In the genomic region with DNA sequence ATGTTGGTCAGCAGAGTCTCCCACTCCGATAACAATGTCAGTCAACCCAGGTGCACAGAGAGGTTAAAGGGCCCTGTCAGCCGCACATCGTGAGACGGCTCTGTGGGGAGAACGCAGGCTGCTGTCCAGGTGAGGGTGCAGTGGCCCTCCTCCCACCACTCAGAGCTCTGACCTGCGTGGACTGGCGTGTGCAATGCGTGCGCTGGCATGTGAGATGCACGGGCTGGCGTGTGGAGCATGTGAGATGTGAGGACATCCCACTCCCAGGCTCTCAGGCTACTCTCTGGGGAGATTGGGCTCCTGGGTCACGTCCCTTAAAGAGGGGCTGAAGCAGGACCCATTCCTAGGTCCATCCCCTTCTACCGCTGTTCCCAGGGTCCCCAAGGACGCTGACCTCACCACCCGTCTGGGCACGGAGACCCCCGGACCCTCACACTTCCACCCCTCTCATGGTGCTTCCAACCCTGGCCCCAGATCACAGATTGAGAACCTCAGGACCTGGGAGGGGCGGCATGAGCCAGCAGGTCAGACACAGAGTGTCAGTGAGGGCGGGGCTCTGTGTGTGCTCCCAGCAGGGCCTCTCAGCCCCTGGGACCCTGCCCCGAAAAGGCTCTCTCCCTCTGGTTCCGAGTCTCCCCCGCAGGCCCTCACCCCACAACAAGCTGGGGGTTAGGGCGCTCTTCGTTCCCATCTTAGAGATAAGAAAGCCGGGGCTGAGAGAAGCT, we compare ENCODE assay signal across 27 cellular contexts. TPM values are rescaled to one million over a fixed set of nuclear protein-coding genes. Genes with fewer than 3 reads are reported as not detected.
A peak's percentile ranks its signal among the peaks of the same experiment; 100 is the strongest.
DNase-seq lines count a peak whose midpoint lies in the region; ATAC-seq and FAIRE-seq lines count a peak whose summit lies in the region.
"Had no signal": no experiment of that assay in that cellular context is flagged by ENCODE, and none has a peak within 500 bp of the region (broad histone marks: within the 10 kb centered on the region; RNA-seq: fewer than 3 reads in every experiment).

No MANE protein-coding gene starts in this region.

- WGBS in neuronal stem cell (ENCODE audit: extremely low coverage in 2 of 2, insufficient read length in 2 of 2, insufficient replicate concordance in 1 of 2), 2 donors: no CpG with 5 or more reads among the region's 25 CpGs

- peak overlapping the region; percentile 8 for H3K23ac ChIP-seq in neuronal stem cell (ENCODE audit: low read depth, low read length, poor library complexity)

- H3K4ac ChIP-seq in neuronal stem cell (ENCODE audit: low read length): peak overlapping the region; percentile 39

- H3K4me1 Mint-ChIP-seq in stimulated activated naive CD8-positive, alpha-beta T cell treated with anti-CD3 and anti-CD28 coated beads, Interleukin-15, amount 100 ng/mL, for 72 hours: no peaks in the 10 kb centered on the region
- H3K4me1 Mint-ChIP-seq: CD8-positive, alpha-beta memory T cell had no signal

- peaks cover 0 to 3% (median 0%) of the 10 kb centered on the region in 3 experiments for H3K27me3 ChIP-seq in neuronal stem cell (ENCODE audit: control insufficient read depth in 3 of 3, insufficient read depth in 3 of 3, low read depth in 1 of 3, low read length in 3 of 3)
- H3K27me3 ChIP-seq: gastrocnemius medialis, left lung, testis, vagina had no signal

- no peaks in the 10 kb centered on the region for H3K36me3 ChIP-seq in neuronal stem cell (replicated peaks in 1 of 2; ENCODE audit: control insufficient read depth in 2 of 2, insufficient read depth in 2 of 2, low read length in 2 of 2)
- H3K36me3 ChIP-seq: gastrocnemius medialis, left lung, vagina had no signal

- H2BK5ac ChIP-seq in neuronal stem cell (ENCODE audit: low read length): peak overlapping the region; percentile 8

- intact Hi-C loops in left colon (cut with DNase I, micrococcal nuclease): no loop called here

- no peak overlapping the region for H3K4me3 ChIP-seq in neuronal stem cell (ENCODE audit: low read length in 2 of 2)
- H3K4me3 ChIP-seq: A549, gastrocnemius medialis, left lung, SK-N-MC, testis, vagina had no signal

- H3K27ac ChIP-seq in neuronal stem cell (replicated peaks; ENCODE audit: low read length): peak overlapping the region; percentile 28
- H3K27ac ChIP-seq: A549, gastrocnemius medialis, left lung, RWPE1, SK-N-MC, testis, vagina had no signal

- H3K27ac Mint-ChIP-seq in stimulated activated naive CD8-positive, alpha-beta T cell treated with anti-CD3 and anti-CD28 coated beads, Interleukin-15, amount 100 ng/mL, for 72 hours: peak overlapping the region; percentile 27 to 57
- H3K27ac Mint-ChIP-seq: activated naive CD4-positive, alpha-beta T cell treated with anti-CD3 and anti-CD28 coated beads, Interleukin-2, amount 50 U/mL, for 72 hours; CD8-positive, alpha-beta memory T cell; natural killer cell treated with Interleukin-12 subunit alpha and Interleukin-12 subunit beta and Interleukin-15 and Interleukin-18, amount 100 ng/mL, for 72 hours had no signal

- H3K27me3 Mint-ChIP-seq in stimulated activated naive CD8-positive, alpha-beta T cell treated with anti-CD3 and anti-CD28 coated beads, Interleukin-15, amount 100 ng/mL, for 72 hours: peaks cover 12% of the 10 kb centered on the region

- peak overlapping the region; percentile 71 for H2AK5ac ChIP-seq in neuronal stem cell (ENCODE audit: low read depth, low read length)

- peak overlapping the region; percentile 86 for H4K91ac ChIP-seq in neuronal stem cell (ENCODE audit: low read depth, low read length, poor library complexity)

- H3K79me1 ChIP-seq in neuronal stem cell (ENCODE audit: low read depth, low read length): no peaks in the 10 kb centered on the region

- peak overlapping the region; percentile 91 for H2BK12ac ChIP-seq in neuronal stem cell (ENCODE audit: low read length)

- no peak for FAIRE-seq in GM19239 (lab: Jason Lieb, UNC)
- FAIRE-seq: A549 had no signal

- no peak overlapping the region for H4K8ac ChIP-seq in neuronal stem cell (ENCODE audit: low read depth, low read length)

- peak overlapping the region; percentile 48 for H2BK120ac ChIP-seq in neuronal stem cell (ENCODE audit: low read depth, low read length)

- peak overlapping the region; percentile 77 for H3K18ac ChIP-seq in neuronal stem cell (ENCODE audit: low read length)

- H3K9ac ChIP-seq in neuronal stem cell (ENCODE audit: low read depth, low read length, poor library complexity): peak overlapping the region; percentile 56

- H3K9me3 Mint-ChIP-seq in stimulated activated naive CD8-positive, alpha-beta T cell treated with anti-CD3 and anti-CD28 coated beads, Interleukin-15, amount 100 ng/mL, for 72 hours: peaks cover 0 to 9% of the 10 kb centered on the region in 2 donors
- H3K9me3 Mint-ChIP-seq: natural killer cell treated with Interleukin-12 subunit alpha and Interleukin-12 subunit beta and Interleukin-15 and Interleukin-18, amount 100 ng/mL, for 72 hours had no signal

- H3K4me2 ChIP-seq in neuronal stem cell (ENCODE audit: insufficient read depth, low read length, poor library complexity, severe bottlenecking): no peak overlapping the region
- H3K4me2 ChIP-seq: A549 had no signal

- H3K4me1 ChIP-seq in neuronal stem cell (ENCODE audit: control insufficient read depth in 2 of 2, insufficient read depth in 1 of 2, low read depth in 1 of 2, low read length in 2 of 2): peaks cover 22 to 29% of the 10 kb centered on the region in 2 donors
- H3K4me1 ChIP-seq: A549, left lung, vagina had no signal

- H3K4me3 Mint-ChIP-seq in stimulated activated naive CD8-positive, alpha-beta T cell treated with anti-CD3 and anti-CD28 coated beads, Interleukin-15, amount 100 ng/mL, for 72 hours: no peak overlapping the region
- H3K4me3 Mint-ChIP-seq: CD8-positive, alpha-beta memory T cell; natural killer cell treated with Interleukin-12 subunit alpha and Interleukin-12 subunit beta and Interleukin-15 and Interleukin-18, amount 100 ng/mL, for 72 hours had no signal

- H2BK15ac ChIP-seq in neuronal stem cell (ENCODE audit: low read length): peak overlapping the region; percentile 87

- DNase-seq in stimulated activated naive CD8-positive, alpha-beta T cell treated with anti-CD3 and anti-CD28 coated beads, Interleukin-15, amount 100 ng/mL, for 72 hours: no peak
- no peak for DNase-seq in stimulated activated naive CD8-positive, alpha-beta T cell treated with anti-CD3 and anti-CD28 coated beads, Interleukin-15, Interleukin-2, amounts not matched to agents 100 U/mL and 50 U/mL, for 24 hours
- DNase-seq in left colon (no peak), neuronal stem cell (ENCODE audit: low spot score) (no peak), amniotic stem cell (lab: John Stamatoyannopoulos, UW) (no peak), DMS153 treated with DMSO at 0.1 percent for 48 hours (lab: John Stamatoyannopoulos, UW; ENCODE audit: unreplicated experiment) (no peak), GM19239 (ENCODE audit: insufficient read length, low spot score) (no peak)
- DNase-seq: activated CD4-positive, alpha-beta T cell treated with anti-CD3 and anti-CD28 coated beads for 1 hour; activated T-cell treated with anti-CD3 and anti-CD28 coated beads for 4 hours; gastrocnemius medialis; Kasumi-1; MV-4-11; NCI-H146; NCI-H446 treated with DMSO at 0.1 percent for 48 hours; NCI-H82; stimulated activated naive CD4-positive, alpha-beta T cell had no signal

- H3K9me3 ChIP-seq in neuronal stem cell (replicated peaks in 1 of 2; ENCODE audit: control insufficient read depth in 2 of 2, insufficient read depth in 1 of 2, low read depth in 1 of 2, low read length in 2 of 2): peaks cover 6 to 7% of the 10 kb centered on the region in 2 donors
- H3K9me3 ChIP-seq: A549, gastrocnemius medialis, left lung, testis, vagina had no signal

- peak overlapping the region; percentile 80 for H2AFZ ChIP-seq in neuronal stem cell (ENCODE audit: low read length)

- peak overlapping the region; percentile 42 for H3K14ac ChIP-seq in neuronal stem cell (ENCODE audit: low read length)

- no peak for ATAC-seq in stimulated activated naive CD8-positive, alpha-beta T cell treated with anti-CD3 and anti-CD28 coated beads, Interleukin-15, amount 100 ng/mL, for 72 hours
- ATAC-seq in stimulated activated naive CD8-positive, alpha-beta T cell treated with anti-CD3 and anti-CD28 coated beads, Interleukin-15, Interleukin-2, amounts not matched to agents 100 U/mL and 50 U/mL, for 24 hours: no peak
- ATAC-seq in left colon: peak; percentile 47
- no peak for ATAC-seq in GM18909 (IDR thresholded peaks at IDR 0.05; ENCODE audit: poor library complexity, unreplicated experiment)
- ATAC-seq: A549; activated naive CD4-positive, alpha-beta T cell treated with anti-CD3 and anti-CD28 coated beads, Interleukin-2, amount 50 U/mL, for 72 hours; natural killer cell treated with Interleukin-12 subunit alpha and Interleukin-12 subunit beta and Interleukin-15 and Interleukin-18, amount 100 ng/mL, for 72 hours had no signal

RNA-seq across cellular contexts. Expression of gene FRMD1, which starts 8.6 kb away (rescaled TPM):
- 10 to 100 TPM; 22.8 to 35.5 TPM for total RNA-seq in left colon
- polyA plus RNA-seq in neuronal stem cell (2013, experiment 1 of 2): 0.20 TPM
- 0.18 TPM for polyA plus RNA-seq in neuronal stem cell (2013, experiment 2 of 2)
- total RNA-seq: activated naive CD4-positive, alpha-beta T cell treated with anti-CD3 and anti-CD28 coated beads, Interleukin-2, amount 50 U/mL, for 72 hours; CD8-positive, alpha-beta memory T cell; left lung; natural killer cell treated with Interleukin-12 subunit alpha and Interleukin-12 subunit beta and Interleukin-15 and Interleukin-18, amount 100 ng/mL, for 72 hours; T-helper 1 cell treated with Interleukin-12 subunit alpha and Interleukin-12 subunit beta and Interleukin-4 antibody, amounts not matched to agents 30 ng/mL and 1 ng/mL, for 36 hours; vagina had no signal
- polyA plus RNA-seq: A549; CD8-positive, alpha-beta memory T cell had no signal
